Comparison of ENCODE assay signal across 7 cellular contexts in the genomic region with DNA sequence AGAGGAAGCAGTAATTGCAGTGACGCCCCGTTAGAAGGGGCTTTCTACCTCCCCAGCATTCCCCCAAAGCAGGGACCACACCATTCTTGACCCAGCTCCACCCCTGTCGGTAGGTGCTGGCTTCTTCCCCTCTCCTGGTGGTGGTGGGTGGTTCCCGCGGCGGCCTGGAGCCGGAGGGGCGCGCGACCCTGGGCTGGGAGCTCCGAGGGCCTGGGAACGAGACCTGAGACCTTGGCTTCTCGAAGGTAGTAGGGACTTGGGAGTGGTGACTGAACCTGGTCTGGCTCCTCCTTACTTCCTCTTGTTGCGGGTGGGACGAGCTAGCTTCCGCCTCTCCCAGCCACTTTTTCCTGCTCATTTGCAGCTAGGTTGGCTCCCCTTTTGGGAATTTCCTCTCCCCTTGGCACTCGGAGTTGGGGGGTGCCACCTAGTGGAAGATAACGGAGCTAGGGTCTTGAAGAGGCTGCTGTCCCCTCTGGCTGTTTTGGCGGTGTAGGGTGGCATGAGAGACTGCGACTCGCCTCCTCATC. TPM values are rescaled to one million over a fixed set of nuclear protein-coding genes. Genes with fewer than 3 reads are reported as not detected.
DNase-seq lines count a peak whose midpoint lies in the region; ATAC-seq and TF ChIP-seq lines count a peak whose summit lies in the region.

No MANE protein-coding gene starts in this region.

- peaks cover 6 to 44% (median 26%) of the 10 kb centered on the region in 4 donors for H3K4me1 ChIP-seq in upper lobe of left lung

- no peaks in the 10 kb centered on the region for H3K36me3 Mint-ChIP-seq in activated T-helper 2 cell treated with anti-CD3 and anti-CD28 coated beads, Interferon-gamma antibody, Interleukin-2, Interleukin-4, amounts not matched to agents 10 μg/mL and 5 μg/mL and 100 μg/mL, durations not matched to agents 14 hours and 24 hours and 36 hours (ENCODE audit: low read depth)
- no peaks in the 10 kb centered on the region for H3K36me3 Mint-ChIP-seq in naive B cell

- peak overlapping the region; percentile 83 to 96 (median 93) for H3K27ac ChIP-seq in upper lobe of left lung

- TF ChIP-seq POLR2A in upper lobe of left lung (IDR thresholded peaks at IDR 0.05), result peak in 1 of 4 donors; percentile 14

- H3K27me3 ChIP-seq in upper lobe of left lung, result no peaks in the 10 kb centered on the region

- peaks cover 12% of the 10 kb centered on the region for H3K27me3 Mint-ChIP-seq in activated T-helper 2 cell treated with anti-CD3 and anti-CD28 coated beads, Interferon-gamma antibody, Interleukin-2, Interleukin-4, amounts not matched to agents 10 μg/mL and 5 μg/mL and 100 μg/mL, durations not matched to agents 14 hours and 24 hours and 36 hours (ENCODE audit: low read depth)
- H3K27me3 Mint-ChIP-seq in naive B cell, result peaks cover 0 to 18% (median 7%) of the 10 kb centered on the region in 3 donors

- TF ChIP-seq EP300 in upper lobe of left lung (IDR thresholded peaks at IDR 0.05), result no peak

- no peaks in the 10 kb centered on the region for H3K9me3 Mint-ChIP-seq in activated T-helper 2 cell treated with anti-CD3 and anti-CD28 coated beads, Interferon-gamma antibody, Interleukin-2, Interleukin-4, amounts not matched to agents 10 μg/mL and 5 μg/mL and 100 μg/mL, durations not matched to agents 14 hours and 24 hours and 36 hours
- H3K9me3 Mint-ChIP-seq in naive B cell, result no peaks in the 10 kb centered on the region

- H3K36me3 ChIP-seq in upper lobe of left lung, result peaks cover 3 to 22% (median 18%) of the 10 kb centered on the region in 4 donors

- peak overlapping the region; percentile 94 for H3K4me3 Mint-ChIP-seq in activated T-helper 2 cell treated with anti-CD3 and anti-CD28 coated beads, Interferon-gamma antibody, Interleukin-2, Interleukin-4, amounts not matched to agents 10 μg/mL and 5 μg/mL and 100 μg/mL, durations not matched to agents 14 hours and 24 hours and 36 hours (ENCODE audit: low read depth)
- H3K4me3 Mint-ChIP-seq in naive B cell, result peak overlapping the region; percentile 88 to 99 (median 96)

- H3K27ac Mint-ChIP-seq in activated T-helper 2 cell treated with anti-CD3 and anti-CD28 coated beads, Interferon-gamma antibody, Interleukin-2, Interleukin-4, amounts not matched to agents 10 μg/mL and 5 μg/mL and 100 μg/mL, durations not matched to agents 14 hours and 24 hours and 36 hours, result peak overlapping the region; percentile 56
- H3K27ac Mint-ChIP-seq in naive B cell, result peak overlapping the region; percentile 83 to 98 (median 94)

- H3K4me1 Mint-ChIP-seq in activated T-helper 2 cell treated with anti-CD3 and anti-CD28 coated beads, Interferon-gamma antibody, Interleukin-2, Interleukin-4, amounts not matched to agents 10 μg/mL and 5 μg/mL and 100 μg/mL, durations not matched to agents 14 hours and 24 hours and 36 hours (ENCODE audit: low read depth), result peaks cover 12% of the 10 kb centered on the region
- H3K4me1 Mint-ChIP-seq in naive B cell, result peaks cover 47 to 58% (median 58%) of the 10 kb centered on the region in 3 donors

- peak; percentile 48 for TF ChIP-seq CTCF in fibroblast of the aortic adventitia (IDR thresholded peaks at IDR 0.05; ENCODE audit: insufficient read depth, low read length)
- peak; percentile 33 to 67 (median 43) for TF ChIP-seq CTCF in upper lobe of left lung (IDR thresholded peaks at IDR 0.05)

- H3K4me3 ChIP-seq in fibroblast of the aortic adventitia (ENCODE audit: low read depth, low read length) (peak overlapping the region; percentile 98), upper lobe of left lung (peak overlapping the region; percentile 62 to 79 (median 70))

- WGBS in upper lobe of left lung, 2 donors, result 0 to 3% methylated on average over 3 to 21 of the region's 21 CpGs

- intact Hi-C loops in activated T-helper 2 cell treated with anti-CD3 and anti-CD28 coated beads, Interferon-gamma antibody, Interleukin-2, Interleukin-4, amounts not matched to agents 10 μg/mL and 5 μg/mL and 100 μg/mL, durations not matched to agents 14 hours and 24 hours and 36 hours (cut with micrococcal nuclease), result no loop called here

- DNase-seq in GM03348 (ENCODE audit: low spot score) (peak; percentile 73), NCI-H748 treated with DMSO at 0.1 percent for 48 hours (lab: John Stamatoyannopoulos, UW) (peak; percentile 67), fibroblast of the aortic adventitia (ENCODE audit: low read depth) (peak; percentile 59), naive B cell (no peak), upper lobe of left lung (peak; percentile 81 to 88)
- no peak for DNase-seq in activated T-helper 2 cell treated with anti-CD3 and anti-CD28 coated beads, Interferon-gamma antibody, Interleukin-2, Interleukin-4, amounts not matched to agents 10 μg/mL and 5 μg/mL and 100 μg/mL, durations not matched to agents 14 hours and 24 hours and 36 hours (ENCODE audit: low spot score)

- ATAC-seq in HG03097 (IDR thresholded peaks at IDR 0.05; ENCODE audit: low FRiP score, unreplicated experiment), result peak; percentile 7
- ATAC-seq in naive B cell (ENCODE audit: low read depth in 2 of 2), result peak; percentile 63 to 69
- peak; percentile 47 to 50 for ATAC-seq in upper lobe of left lung (ENCODE audit: low FRiP score in 2 of 2)

- no peaks in the 10 kb centered on the region for H3K9me3 ChIP-seq in upper lobe of left lung

RNA-seq across cellular contexts. Expression of a gene that starts 0.5 kb away (rescaled TPM):
- 37.8 and 41.4 TPM in 2 replicates for total RNA-seq in activated T-helper 2 cell treated with anti-CD3 and anti-CD28 coated beads, Interferon-gamma antibody, Interleukin-2, Interleukin-4, amounts not matched to agents 10 μg/mL and 5 μg/mL and 100 μg/mL, durations not matched to agents 14 hours and 24 hours and 36 hours
- total RNA-seq in fibroblast of the aortic adventitia (ENCODE audit: low replicate concordance) (241 and 592 TPM in 2 replicates), upper lobe of left lung (1,000 to 10,000 TPM in 4 of 6 donors, 100 to 1,000 TPM in 2; 439 to 1,887 (median 1,220) TPM)
- 100 to 1,000 TPM; 102 to 198 (median 110) TPM for polyA plus RNA-seq in naive B cell (ENCODE audit: low read depth in 6 of 6)

RNA-seq across cellular contexts. Expression of a gene that starts 18.1 kb away (rescaled TPM):
- total RNA-seq in activated T-helper 2 cell treated with anti-CD3 and anti-CD28 coated beads, Interferon-gamma antibody, Interleukin-2, Interleukin-4, amounts not matched to agents 10 μg/mL and 5 μg/mL and 100 μg/mL, durations not matched to agents 14 hours and 24 hours and 36 hours, result 0.32 and 1.0 TPM in 2 replicates
- total RNA-seq in fibroblast of the aortic adventitia (ENCODE audit: low replicate concordance) (3.1 and 18.5 TPM in 2 replicates), upper lobe of left lung (1 to 10 TPM in 2 of 6 donors, under 1 TPM in 3, not detected in 1; 0.61 to 4.6 (median 0.98) TPM)
- polyA plus RNA-seq in naive B cell (ENCODE audit: low read depth in 6 of 6), result under 1 TPM in 2 of 6 donors, not detected in 4; 0.21 to 0.29 TPM

RNA-seq across cellular contexts. Expression of a gene that starts 20.9 kb away (rescaled TPM):
- total RNA-seq in activated T-helper 2 cell treated with anti-CD3 and anti-CD28 coated beads, Interferon-gamma antibody, Interleukin-2, Interleukin-4, amounts not matched to agents 10 μg/mL and 5 μg/mL and 100 μg/mL, durations not matched to agents 14 hours and 24 hours and 36 hours, result 132 and 141 TPM in 2 replicates
- total RNA-seq in fibroblast of the aortic adventitia (ENCODE audit: low replicate concordance) (61.5 and 62.7 TPM in 2 replicates), upper lobe of left lung (100 to 1,000 TPM in 3 of 6 donors, 10 to 100 TPM in 3; 56.8 to 144 (median 98.6) TPM)
- 100 to 1,000 TPM in 3 of 6 donors, 10 to 100 TPM in 3; 87.3 to 143 (median 103) TPM for polyA plus RNA-seq in naive B cell (ENCODE audit: low read depth in 6 of 6)

RNA-seq across cellular contexts. Expression of a gene that starts 37.2 kb away (rescaled TPM):
- total RNA-seq in activated T-helper 2 cell treated with anti-CD3 and anti-CD28 coated beads, Interferon-gamma antibody, Interleukin-2, Interleukin-4, amounts not matched to agents 10 μg/mL and 5 μg/mL and 100 μg/mL, durations not matched to agents 14 hours and 24 hours and 36 hours, result 0.16 and 0.18 TPM in 2 replicates
- total RNA-seq in fibroblast of the aortic adventitia (ENCODE audit: low replicate concordance) (not detected in 2 replicates), upper lobe of left lung (1 to 10 TPM in 2 of 6 donors, under 1 TPM in 1, not detected in 3; 0.13 to 2.6 (median 1.0) TPM)
- polyA plus RNA-seq in naive B cell (ENCODE audit: low read depth in 6 of 6), result under 1 TPM in 2 of 6 donors, not detected in 4; 0.13 to 0.16 TPM

RNA-seq across cellular contexts. Expression of a gene that starts 43.9 kb away (rescaled TPM):
- total RNA-seq in activated T-helper 2 cell treated with anti-CD3 and anti-CD28 coated beads, Interferon-gamma antibody, Interleukin-2, Interleukin-4, amounts not matched to agents 10 μg/mL and 5 μg/mL and 100 μg/mL, durations not matched to agents 14 hours and 24 hours and 36 hours, result 1.5 and 2.7 TPM in 2 replicates
- total RNA-seq in fibroblast of the aortic adventitia (ENCODE audit: low replicate concordance), result 0.36 TPM in 1 of 2 replicates, not detected in the other
- 1 to 10 TPM in 5 of 6 donors, under 1 TPM in 1; 0.70 to 7.1 (median 5.1) TPM for polyA plus RNA-seq in naive B cell (ENCODE audit: low read depth in 6 of 6)
- total RNA-seq in upper lobe of left lung, result 10 to 100 TPM in 3 of 6 donors, 1 to 10 TPM in 3; 3.0 to 18.1 (median 7.5) TPM

Comparison
In these comparisons a context has a peak if more than half of its experiments do, and no peak if none do; other contexts are left out.
1. DNase-seq: peak in GM03348 (single experiment), NCI-H748 treated with DMSO at 0.1 percent for 48 hours (single experiment), fibroblast of the aortic adventitia (single experiment) and upper lobe of left lung (2 of 2); none in activated T-helper 2 cell treated with anti-CD3 and anti-CD28 coated beads, Interferon-gamma antibody, Interleukin-2, Interleukin-4, amounts not matched to agents 10 μg/mL and 5 μg/mL and 100 μg/mL, durations not matched to agents 14 hours and 24 hours and 36 hours (single experiment) and naive B cell (single experiment).
2. ATAC-seq: peak in every context shown above with its lines; median percentile 66 in naive B cell; 48 in upper lobe of left lung; 7 in HG03097.